In the genomic region with DNA sequence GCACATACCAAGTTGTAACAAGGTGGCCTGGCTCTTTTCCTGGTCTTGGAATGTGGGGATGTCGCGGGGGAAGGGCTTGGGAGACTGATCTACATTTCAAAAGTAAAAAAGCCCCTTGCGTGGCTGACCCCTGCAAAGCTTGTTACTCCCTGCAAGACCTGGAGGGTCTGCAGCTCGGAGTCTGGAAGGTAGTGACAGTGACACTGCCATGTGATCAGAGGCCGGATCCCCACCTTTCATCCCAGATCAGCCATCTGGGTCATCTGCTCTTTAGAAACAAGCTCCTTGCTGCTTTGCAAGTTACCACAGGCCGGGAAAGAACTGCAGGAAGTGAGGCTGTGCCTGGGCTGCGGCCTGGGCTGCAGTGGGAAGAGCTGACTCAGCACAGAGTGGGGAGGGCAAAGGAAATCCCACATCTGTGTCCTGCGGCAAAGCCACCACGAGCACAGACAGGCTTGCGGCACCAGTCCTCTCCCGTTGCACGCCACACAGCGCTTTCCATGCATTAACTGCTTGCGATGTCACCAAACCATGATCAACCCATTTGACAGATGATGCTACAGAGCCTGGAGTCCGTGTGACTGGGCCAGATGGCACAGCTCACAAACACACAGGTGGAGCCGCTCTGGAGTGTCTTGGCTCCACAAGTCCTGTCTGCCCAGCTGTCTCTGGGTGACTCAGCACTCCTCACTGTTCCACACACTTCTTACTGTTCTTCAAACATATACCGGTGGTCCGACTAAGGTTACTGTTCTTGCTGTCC, we compare ENCODE assay signal across 8 cellular contexts.
DNase-seq lines count a peak whose midpoint lies in the region; ATAC-seq and TF ChIP-seq lines count a peak whose summit lies in the region.

No MANE protein-coding gene starts in this region.

- H3K4me1 ChIP-seq in mucosa of descending colon (ENCODE audit: low read depth) = peaks cover 28% of the 10 kb centered on the region
- peaks cover 0 to 4% of the 10 kb centered on the region in 2 donors for H3K4me1 ChIP-seq in aorta (ENCODE audit: control insufficient read depth in 1 of 2, insufficient read depth in 2 of 2, low read length in 2 of 2)

- CTCF ChIA-PET in AG04450 (lab: Charles Lee) = interaction anchor here (0.5 to 2.3 kb wide), 3 partner anchors 24 to 230 kb away, joined by 4 to 7 read pairs (median 5); no protein-coding TSS in a partner anchor

- intact Hi-C loops in mucosa of descending colon (cut with DNase I, micrococcal nuclease) (no loop called here), aorta (cut with DNase I) (no loop called here)

- H3K9me3 Mint-ChIP-seq in effector memory CD8-positive, alpha-beta T cell = no peaks in the 10 kb centered on the region

- ATAC-seq in HG02798 (IDR thresholded peaks at IDR 0.05; ENCODE audit: poor library complexity, unreplicated experiment) (peak; percentile 43), mucosa of descending colon (peak; percentile 37), aorta (ENCODE audit: low FRiP score) (peak; percentile 58), GM21786 (IDR thresholded peaks at IDR 0.05; ENCODE audit: unreplicated experiment) (no peak)
- peak; percentile 76 for ATAC-seq in effector memory CD8-positive, alpha-beta T cell (replicated peaks)

- no peaks in the 10 kb centered on the region for H3K36me3 ChIP-seq in mucosa of descending colon (ENCODE audit: low read depth)
- no peaks in the 10 kb centered on the region for H3K36me3 ChIP-seq in aorta (ENCODE audit: control insufficient read depth in 1 of 2, insufficient read depth in 2 of 2, low read length in 1 of 2)

- POLR2A ChIA-PET in AG04450 (lab: Yijun Ruan, JAX) = interaction anchor here (0.8 to 2.7 kb wide), 5 partner anchors 8 to 24 kb away, joined by 3 to 24 read pairs (median 5); no protein-coding TSS in a partner anchor

- peaks cover 9% of the 10 kb centered on the region for H3K36me3 Mint-ChIP-seq in effector memory CD8-positive, alpha-beta T cell (ENCODE audit: insufficient read depth)

- DNase-seq in AG04450 (ENCODE audit: low read depth, low spot score) = peak; percentile 63
- DNase-seq in T-helper 9 cell = peak; percentile 26
- peak in 2 of 3 experiments; percentile 15 to 31 for DNase-seq in effector memory CD8-positive, alpha-beta T cell
- DNase-seq in mucosa of descending colon = peak in 2 of 3 donors; percentile 45 to 68
- peak in 1 of 2 donors; percentile 84 for DNase-seq in aorta
- no peak for DNase-seq in activated gamma-delta T cell treated with Interleukin-2 at 50 U/mL for 16 hours

- peaks cover 23 to 24% of the 10 kb centered on the region in 2 donors for H3K4me1 Mint-ChIP-seq in effector memory CD8-positive, alpha-beta T cell (ENCODE audit: low read depth in 2 of 2)

- no peaks in the 10 kb centered on the region for H3K27me3 Mint-ChIP-seq in effector memory CD8-positive, alpha-beta T cell

- peak overlapping the region in 1 of 2 donors; percentile 89 for H3K27ac Mint-ChIP-seq in effector memory CD8-positive, alpha-beta T cell

- WGBS in aorta, 2 donors = 80 to 81% methylated on average over 18 of the region's 18 CpGs

- no peaks in the 10 kb centered on the region for H3K27me3 ChIP-seq in AG04450 (ENCODE audit: control insufficient read depth, insufficient read depth, low read length)
- no peaks in the 10 kb centered on the region for H3K27me3 ChIP-seq in aorta (ENCODE audit: control insufficient read depth in 1 of 2, insufficient read depth in 2 of 2, low read length in 1 of 2)

- peak overlapping the region; percentile 96 for H3K27ac ChIP-seq in AG04450 (ENCODE audit: low read depth, low read length)
- no peak overlapping the region for H3K27ac ChIP-seq in aorta (ENCODE audit: low read depth in 1 of 2, low read length in 2 of 2)

- H3K4me3 ChIP-seq in AG04450 (ENCODE audit: low read depth, low read length) = no peak overlapping the region
- H3K4me3 ChIP-seq in mucosa of descending colon = no peak overlapping the region
- H3K4me3 ChIP-seq in aorta (ENCODE audit: low read length in 2 of 2) = no peak overlapping the region

- H3K4me3 Mint-ChIP-seq in effector memory CD8-positive, alpha-beta T cell = peak overlapping the region; percentile 60 to 62

- TF ChIP-seq CTCF in AG04450 (IDR thresholded peaks at IDR 0.05; ENCODE audit: low read depth, low read length) = no peak
- no peak for TF ChIP-seq CTCF in mucosa of descending colon (IDR thresholded peaks at IDR 0.05)

- H3K9me3 ChIP-seq in AG04450 (ENCODE audit: control insufficient read depth, insufficient read depth, low read length) (no peaks in the 10 kb centered on the region; the same call in 1 of the 2 replicates), mucosa of descending colon (no peaks in the 10 kb centered on the region), aorta (ENCODE audit: control insufficient read depth, low read length) (no peaks in the 10 kb centered on the region)
